ENCODE assay signal across 11 cellular contexts in genomic region chr14:92473261-92473946, GRCh38. TPM values are rescaled to one million over a fixed set of nuclear protein-coding genes. Genes with fewer than 3 reads are reported as not detected.
DNase-seq lines count a peak whose midpoint lies in the region; ATAC-seq, FAIRE-seq and TF ChIP-seq lines count a peak whose summit lies in the region.
"Had no signal": no experiment of that assay in that cellular context is flagged by ENCODE, and none has a peak within 500 bp of the region (broad histone marks: within the 10 kb centered on the region; RNA-seq: fewer than 3 reads in every experiment).

No MANE protein-coding gene starts in this region.

- CTCF ChIA-PET in MCF 10A (lab: Yijun Ruan, JAX) (interaction anchor here (1.0 to 1.1 kb wide), 2 partner anchors 217 to 219 kb away, joined by 3 read pairs; no protein-coding TSS in a partner anchor), PC-3 (lab: Charles Lee) (no interaction called here)

- H3K4me1 Mint-ChIP-seq in MCF 10A (ENCODE audit: insufficient read depth, unreplicated experiment): peaks cover 49% of the 10 kb centered on the region

- no peaks in the 10 kb centered on the region for H3K36me3 Mint-ChIP-seq in MCF 10A (ENCODE audit: insufficient read depth, unreplicated experiment)

- TF ChIP-seq CTCF in MCF 10A (IDR thresholded peaks at IDR 0.05; ENCODE audit: unreplicated experiment) (no peak), keratinocyte (optimal IDR thresholded peaks at IDR 0.05 in 1 of 3, IDR thresholded peaks at IDR 0.05 in 1 of 3, conservative IDR thresholded peaks at IDR 0.05 in 1 of 3; ENCODE audit: extremely low read depth in 1 of 3, insufficient read depth in 2 of 3, low read length in 3 of 3) (no peak), kidney (IDR thresholded peaks at IDR 0.05; ENCODE audit: borderline replicate concordance, extremely low read depth, insufficient read depth) (no peak), PC-3 (conservative IDR thresholded peaks at IDR 0.05; ENCODE audit: low read depth, low read length) (no peak)

- no peaks in the 10 kb centered on the region for H3F3A ChIP-seq in PC-3 (ENCODE audit: low read length, unreplicated experiment)

- DNase-seq in HCEC 1CT: peak; percentile 84
- peak; percentile 70 for DNase-seq in MCF 10A (ENCODE audit: unreplicated experiment)
- no peak for DNase-seq in keratinocyte (ENCODE audit: low read depth, low spot score)
- DNase-seq in stimulated activated naive CD4-positive, alpha-beta T cell treated with Interleukin-2 at 50 U/mL for 16 hours (lab: John Stamatoyannopoulos, UW): no peak
- no peak for DNase-seq in kidney
- DNase-seq in NCI-H524 treated with DMSO at 0.1 percent for 48 hours (lab: John Stamatoyannopoulos, UW): no peak
- no peak for DNase-seq in PC-3
- DNase-seq: activated CD4-positive, alpha-beta T cell treated with anti-CD3 and anti-CD28 coated beads, Interleukin-2, amount 50 U/mL, for 4 hours; NCI-H1417 treated with DMSO at 0.1 percent for 48 hours had no signal

- H3K9me2 ChIP-seq in PC-3 (replicated peaks; ENCODE audit: low read length): no peaks in the 10 kb centered on the region

- no TSS peak for BruUV-seq in MCF 10A (replicated peaks; lab: Mats Ljungman, UMichigan)
- no TSS peak for BruUV-seq in PC-3 (replicated peaks; lab: Mats Ljungman, UMichigan)

- H3K9me1 ChIP-seq in keratinocyte (ENCODE audit: control insufficient read depth, extremely low read depth, insufficient read depth, low read length): no peaks in the 10 kb centered on the region

- no peaks in the 10 kb centered on the region for H4K20me1 ChIP-seq in keratinocyte (ENCODE audit: control insufficient read depth, extremely low read depth, insufficient read depth, low read length)
- no peaks in the 10 kb centered on the region for H4K20me1 ChIP-seq in PC-3 (ENCODE audit: low read length)

- H3K27me3 ChIP-seq in keratinocyte (ENCODE audit: control insufficient read depth, extremely low read depth, insufficient read depth, low read length) (no peaks in the 10 kb centered on the region), subcutaneous abdominal adipose tissue (ENCODE audit: control insufficient read depth in 5 of 5, insufficient read depth in 4 of 5, low read length in 5 of 5) (no peaks in the 10 kb centered on the region), PC-3 (ENCODE audit: low read length) (no peaks in the 10 kb centered on the region)

- H3K27ac Mint-ChIP-seq in MCF 10A (ENCODE audit: low read depth, unreplicated experiment): peak overlapping the region; percentile 10

- intact Hi-C loops in MCF 10A (cut with micrococcal nuclease): no loop called here
- intact Hi-C loops in kidney (cut with DNase I): no loop called here
- intact Hi-C loops in PC-3 (cut with micrococcal nuclease): no loop called here

- H3K27ac ChIP-seq in keratinocyte (ENCODE audit: control insufficient read depth, insufficient read depth, low read length) (peak overlapping the region; percentile 30), subcutaneous abdominal adipose tissue (ENCODE audit: low read depth, low read length) (peak overlapping the region; percentile 45), kidney (ENCODE audit: low read depth in 2 of 2, low read length in 2 of 2) (no peak overlapping the region), PC-3 (ENCODE audit: low read length) (no peak overlapping the region)
- H3K27ac ChIP-seq: thoracic aorta had no signal

- H3K27me3 Mint-ChIP-seq in MCF 10A (ENCODE audit: insufficient read depth, unreplicated experiment): no peaks in the 10 kb centered on the region

- H3K9me3 ChIP-seq in keratinocyte (ENCODE audit: control insufficient read depth, low read depth, low read length): no peaks in the 10 kb centered on the region
- peaks cover 0 to 7% (median 0%) of the 10 kb centered on the region in 5 donors for H3K9me3 ChIP-seq in subcutaneous abdominal adipose tissue (ENCODE audit: control insufficient read depth in 5 of 5, low read length in 5 of 5)
- peaks cover 0 to 3% of the 10 kb centered on the region in 2 donors for H3K9me3 ChIP-seq in kidney (ENCODE audit: control insufficient read depth in 1 of 2, low read length in 2 of 2)
- H3K9me3 ChIP-seq in PC-3 (ENCODE audit: low read length): no peaks in the 10 kb centered on the region
- H3K9me3 ChIP-seq: thoracic aorta had no signal

- H3K79me2 ChIP-seq in keratinocyte (ENCODE audit: control insufficient read depth, insufficient read depth, low read length) (no peaks in the 10 kb centered on the region), PC-3 (ENCODE audit: low read length) (no peaks in the 10 kb centered on the region)

- no peaks in the 10 kb centered on the region for H3K9me3 Mint-ChIP-seq in MCF 10A (ENCODE audit: unreplicated experiment)

- ATAC-seq in PC-3: no peak

- H3K4me3 Mint-ChIP-seq in MCF 10A (ENCODE audit: unreplicated experiment): no peak overlapping the region

- dilution Hi-C loops in keratinocyte (cut with MboI; ENCODE audit: extremely low pct_ligation_motif_present, low sequenced_read_pairs): no loop called here

- H3K4me1 ChIP-seq in keratinocyte (ENCODE audit: control insufficient read depth, extremely low read depth, insufficient read depth, low read length) (peaks cover 41% of the 10 kb centered on the region), subcutaneous abdominal adipose tissue (ENCODE audit: control insufficient read depth in 5 of 5, insufficient read depth in 5 of 5, low read length in 5 of 5) (peaks cover 0 to 31% (median 23%) of the 10 kb centered on the region in 5 donors), kidney (ENCODE audit: control insufficient read depth in 1 of 2, insufficient read depth in 1 of 2, low read depth in 1 of 2, low read length in 2 of 2) (no peaks in the 10 kb centered on the region), PC-3 (ENCODE audit: insufficient read depth, low read length) (peaks cover 25% of the 10 kb centered on the region)

- POLR2A ChIA-PET in MCF 10A (lab: Yijun Ruan, JAX): interaction anchor here (1.0 to 1.5 kb wide), 3 partner anchors 40 to 367 kb away, joined by 3 to 5 read pairs (median 3); partner anchors contain the start of genes ATXN3 and RIN3
- POLR2A ChIA-PET in PC-3 (lab: Charles Lee; ENCODE audit: unreplicated experiment): no interaction called here

- no peak for FAIRE-seq in keratinocyte (lab: Jason Lieb, UNC)
- FAIRE-seq in kidney (lab: Jason Lieb, UNC): no peak

- H2AFZ ChIP-seq in keratinocyte (ENCODE audit: control insufficient read depth, low read length) (peak overlapping the region; percentile 12), PC-3 (ENCODE audit: low read length) (no peak overlapping the region)

- H3K36me3 ChIP-seq in keratinocyte (ENCODE audit: control insufficient read depth in 2 of 2, extremely low read depth in 1 of 2, insufficient read depth in 2 of 2, low read length in 2 of 2) (no peaks in the 10 kb centered on the region), subcutaneous abdominal adipose tissue (ENCODE audit: control insufficient read depth in 5 of 5, insufficient read depth in 5 of 5, low read length in 5 of 5) (no peaks in the 10 kb centered on the region), kidney (ENCODE audit: control insufficient read depth in 1 of 2, insufficient read depth in 2 of 2, low read length in 2 of 2) (no peaks in the 10 kb centered on the region), PC-3 (ENCODE audit: low read depth, low read length) (no peaks in the 10 kb centered on the region)
- H3K36me3 ChIP-seq: thoracic aorta had no signal

- H3K9ac ChIP-seq in keratinocyte (ENCODE audit: control insufficient read depth, extremely low read depth, insufficient read depth, low read length) (no peak overlapping the region), subcutaneous abdominal adipose tissue (ENCODE audit: low read length in 5 of 5) (peak overlapping the region in 1 of 5 donors; percentile 16), kidney (ENCODE audit: low read length in 2 of 2) (no peak overlapping the region), PC-3 (ENCODE audit: low read length) (no peak overlapping the region)

- no peak overlapping the region for H3K4me3 ChIP-seq in keratinocyte (ENCODE audit: control insufficient read depth in 2 of 3, extremely low read depth in 1 of 3, insufficient read depth in 2 of 3, low read depth in 1 of 3, low read length in 3 of 3)
- H3K4me3 ChIP-seq in subcutaneous abdominal adipose tissue (ENCODE audit: low read depth in 1 of 5, low read length in 5 of 5): no peak overlapping the region
- H3K4me3 ChIP-seq in kidney (ENCODE audit: low read length in 2 of 2): no peak overlapping the region
- H3K4me3 ChIP-seq in PC-3 (ENCODE audit: low read length): no peak overlapping the region
- H3K4me3 ChIP-seq: thoracic aorta had no signal

- H3K4me2 ChIP-seq in keratinocyte (ENCODE audit: control insufficient read depth, extremely low read depth, insufficient read depth, low read depth, low read length) (peak overlapping the region; percentile 5), PC-3 (ENCODE audit: low read length) (no peak overlapping the region)

RNA-seq across cellular contexts. Expression of gene RIN3, which starts 40.2 kb away (rescaled TPM):
- total RNA-seq in MCF 10A (2022): 14.2 and 19.3 TPM in 2 replicates
- 0.79 to 4.7 TPM (median 1.2 TPM) in 3 replicates for polyA plus RNA-seq in keratinocyte
- polyA plus RNA-seq in keratinocyte (2011; ENCODE audit: low read depth): 0.81 TPM
- 2.4 and 3.9 TPM in 2 replicates for polyA plus RNA-seq in keratinocyte (2011; cell fraction: cytosol; rRNA removed)
- polyA plus RNA-seq in keratinocyte (2011; cell fraction: nucleus; rRNA removed): 3.8 and 5.2 TPM in 2 replicates
- polyA plus RNA-seq in keratinocyte (2012; ENCODE audit: low replicate concordance): 2.0 and 8.7 TPM in 2 replicates
- 2.1 to 15.3 TPM (median 4.6 TPM) in 3 replicates for polyA minus RNA-seq in keratinocyte
- 6.1 TPM for polyA minus RNA-seq in keratinocyte (2011; cell fraction: cytosol; rRNA and poly(A)+ RNA removed)
- polyA minus RNA-seq in keratinocyte (2011; cell fraction: nucleus; rRNA and poly(A)+ RNA removed): 6.9 and 8.9 TPM in 2 replicates
- total RNA-seq in kidney: 30.4 TPM
- polyA plus RNA-seq in kidney (ENCODE audit: insufficient read depth, low read depth, low replicate concordance): 7.1 TPM
- total RNA-seq in PC-3 (2014; rRNA removed): 4.8 and 6.2 TPM in 2 replicates

Comparison
In these comparisons a context has a peak if more than half of its experiments do, and no peak if none do; other contexts are left out.
1. DNase-seq: peak in HCEC 1CT (single experiment) and MCF 10A (single experiment); none in keratinocyte (single experiment), stimulated activated naive CD4-positive, alpha-beta T cell treated with Interleukin-2 at 50 U/mL for 16 hours (single experiment), kidney (single experiment), NCI-H524 treated with DMSO at 0.1 percent for 48 hours (single experiment) and PC-3 (single experiment).
2. H3K27ac ChIP-seq: peak in keratinocyte (single experiment) and subcutaneous abdominal adipose tissue (single experiment); none in kidney (0 of 2) and PC-3 (single experiment).